17 cellular contexts compared by ENCODE assay signal in genomic region chr4:23911675-23912455, GRCh38.
DNase-seq lines count a peak whose midpoint lies in the region; ATAC-seq and TF ChIP-seq lines count a peak whose summit lies in the region.
"Had no signal": no experiment of that assay in that cellular context is flagged by ENCODE, and none has a peak within 500 bp of the region (broad histone marks: within the 10 kb centered on the region; RNA-seq: fewer than 3 reads in every experiment).

No MANE protein-coding gene starts in this region.

- no peak for TF ChIP-seq CTCF in GM10266 (IDR thresholded peaks at IDR 0.05; ENCODE audit: control insufficient read depth, insufficient read depth, low read depth, missing control alignments)

- ATAC-seq in GM18520 (IDR thresholded peaks at IDR 0.05; ENCODE audit: unreplicated experiment), result peak; percentile 81
- ATAC-seq in GM21390 (IDR thresholded peaks at IDR 0.05; ENCODE audit: unreplicated experiment), result peak; percentile 91
- ATAC-seq in HG02852 (IDR thresholded peaks at IDR 0.05; ENCODE audit: unreplicated experiment), result peak; percentile 82
- peak; percentile 92 for ATAC-seq in HG03520 (IDR thresholded peaks at IDR 0.05; ENCODE audit: unreplicated experiment)
- ATAC-seq: activated T-helper 17 cell treated with anti-CD3 and anti-CD28 coated beads, Interleukin-2, amount 50 U/mL, for 72 hours; HCT116; right lobe of liver had no signal

- DNase-seq in SW480 (ENCODE audit: low spot score) (no peak), GM10266 (ENCODE audit: extremely low spot score) (no peak), COLO668 (lab: John Stamatoyannopoulos, UW; ENCODE audit: unreplicated experiment) (no peak), NCI-H446 (lab: John Stamatoyannopoulos, UW) (no peak)
- DNase-seq: activated CD4-positive, CD25-positive, alpha-beta regulatory T cell treated with anti-CD3 and anti-CD28 coated beads, Interleukin-2, amount 50 U/mL, for 72 hours; GF-D8; NCI-H146; NCI-H82; right lobe of liver; stimulated activated naive CD4-positive, alpha-beta T cell treated with Interleukin-2 at 50 U/mL for 16 hours; tibial artery had no signal
